Comparison of ENCODE assay signal across 8 cellular contexts in genomic region chr2:24792542-24792873, GRCh38. TPM values are rescaled to one million over a fixed set of nuclear protein-coding genes. Genes with fewer than 3 reads are reported as not detected.
DNase-seq lines count a peak whose midpoint lies in the region; ATAC-seq, FAIRE-seq and TF ChIP-seq lines count a peak whose summit lies in the region.

No MANE protein-coding gene starts in this region.

- H3K9me3 ChIP-seq in left ventricle myocardium inferior (replicated peaks) (no peaks in the 10 kb centered on the region), GM12878 (replicated peaks; ENCODE audit: control insufficient read depth, insufficient read depth, low read length) (no peaks in the 10 kb centered on the region), mesenchymal stem cell (ENCODE audit: control insufficient read depth, low read length) (no peaks in the 10 kb centered on the region), aorta (ENCODE audit: control insufficient read depth, low read length) (no peaks in the 10 kb centered on the region)

- H3K4ac ChIP-seq in mesenchymal stem cell (ENCODE audit: low read depth in 1 of 2, low read length in 2 of 2), result peak overlapping the region in 1 of 2 experiments; percentile 99

- H3K4me3 ChIP-seq in left ventricle myocardium inferior (peak overlapping the region; percentile 79), GM12878 (peak overlapping the region; percentile 97), mesenchymal stem cell (ENCODE audit: insufficient read depth in 1 of 2, low read depth in 1 of 2, low read length in 2 of 2) (peak overlapping the region; percentile 89 to 96), aorta (ENCODE audit: low read length in 2 of 2) (peak overlapping the region; percentile 23 to 52)

- no peak for TF ChIP-seq POLR2A in GM12878 (IDR thresholded peaks at IDR 0.05; ENCODE audit: low read depth, low read length)

- in situ Hi-C loops in GM12878 (cut with MboI), result no loop called here

- no peak overlapping the region for H2AK5ac ChIP-seq in mesenchymal stem cell (ENCODE audit: low read length, severe bottlenecking)

- no peak overlapping the region for H3K23ac ChIP-seq in mesenchymal stem cell (ENCODE audit: low read length in 2 of 2)

- H3K27ac ChIP-seq in left ventricle myocardium inferior (replicated peaks) (peak overlapping the region; percentile 99), GM12878 (ENCODE audit: control insufficient read depth, insufficient read depth) (peak overlapping the region; percentile 98), mesenchymal stem cell (ENCODE audit: low read length, poor library complexity, severe bottlenecking) (peak overlapping the region; percentile 93), aorta (ENCODE audit: low read depth in 1 of 2, low read length in 2 of 2) (peak overlapping the region in 1 of 2 donors; percentile 35)

- POLR2A ChIA-PET in GM12878 (lab: Charles Lee), result interaction anchor here (0.9 to 1.5 kb wide), 7 partner anchors 13 to 570 kb away, joined by 3 to 6 read pairs (median 3); no protein-coding TSS in a partner anchor

- peak overlapping the region; percentile 81 for H3K4me2 ChIP-seq in GM12878 (ENCODE audit: control insufficient read depth, insufficient read depth)
- H3K4me2 ChIP-seq in mesenchymal stem cell (ENCODE audit: low read length, poor library complexity, severe bottlenecking), result peak overlapping the region; percentile 69

- peaks cover 6% of the 10 kb centered on the region for H3K36me3 ChIP-seq in left ventricle myocardium inferior
- 0 out of 4 replicates have a peak, but pooled peaks cover 0 to 3% of the 10 kb centered on the region in 2 experiments for H3K36me3 ChIP-seq in GM12878 (ENCODE audit: control insufficient read depth in 2 of 2, insufficient read depth in 2 of 2, low read length in 1 of 2)
- peaks cover 16 to 18% of the 10 kb centered on the region in 2 experiments for H3K36me3 ChIP-seq in mesenchymal stem cell (ENCODE audit: control insufficient read depth in 1 of 2, insufficient read depth in 2 of 2, low read depth in 1 of 2, low read length in 2 of 2)
- H3K36me3 ChIP-seq in aorta (ENCODE audit: control insufficient read depth in 1 of 2, insufficient read depth in 2 of 2, low read length in 1 of 2), result no peaks in the 10 kb centered on the region

- ATAC-seq in Right ventricle myocardium inferior (no peak), GM12878 (no peak), aorta (ENCODE audit: low FRiP score) (no peak)

- peak overlapping the region; percentile 6 for H2BK120ac ChIP-seq in mesenchymal stem cell (ENCODE audit: low read depth, low read length)

- TF ChIP-seq RAD21 in GM12878 (IDR thresholded peaks at IDR 0.05; ENCODE audit: insufficient read depth, low read depth, low read length), result 0 out of 2 replicates have a peak, but pooled peaks have one; percentile 6

- peak overlapping the region; percentile 96 for H2AFZ ChIP-seq in GM12878 (ENCODE audit: control insufficient read depth, low read depth, low read length)
- H2AFZ ChIP-seq in mesenchymal stem cell (ENCODE audit: low read depth, low read length), result peak overlapping the region; percentile 29

- BruUV-seq in GM12878 (replicated peaks; lab: Mats Ljungman, UMichigan), result TSS peak; percentile 92

- RAD21 ChIA-PET in GM12878 (lab: Charles Lee; ENCODE audit: unreplicated experiment), result interaction anchor here (0.7 to 3.4 kb wide), 9 partner anchors 9 to 380 kb away, joined by 3 to 24 read pairs (median 4); no protein-coding TSS in a partner anchor

- no peak overlapping the region for H4K8ac ChIP-seq in mesenchymal stem cell (ENCODE audit: low read length)

- SMC1A ChIA-PET in GM12878 (lab: Charles Lee; ENCODE audit: uncharacterized antibody, unreplicated experiment), result interaction anchor here (0.7 to 2.3 kb wide), 12 partner anchors 9 to 403 kb away, joined by 3 to 6 read pairs (median 4); no protein-coding TSS in a partner anchor

- H3K14ac ChIP-seq in mesenchymal stem cell (ENCODE audit: low read length in 2 of 2), result no peak overlapping the region

- no peak for TF ChIP-seq EP300 in GM12878 (IDR thresholded peaks at IDR 0.05; ENCODE audit: borderline replicate concordance in 1 of 2, control insufficient read depth in 1 of 2, low read depth in 2 of 2, low read length in 2 of 2)

- no peak overlapping the region for H4K91ac ChIP-seq in mesenchymal stem cell (ENCODE audit: low read length)

- intact Hi-C loops in left ventricle myocardium inferior (cut with micrococcal nuclease), result no loop called here
- intact Hi-C loops in Right ventricle myocardium inferior (cut with DNase I), result loop anchor here (5.0 kb wide), 1 partner anchor 35 kb away; no protein-coding TSS in a partner anchor
- intact Hi-C loops in GM12878 (cut with micrococcal nuclease; ENCODE audit: unreplicated experiment), result loop anchor here (2.0 to 10.0 kb wide), 2 partner anchors 34 to 298 kb away; partner anchors contain the start of gene NCOA1
- intact Hi-C loops in aorta (cut with DNase I), result loop anchor here in 1 of 2 donors (5.0 kb wide), 1 partner anchor 300 kb away; the partner anchor contains the start of gene NCOA1
- intact Hi-C loops in head of caudate nucleus (cut with DNase I), result loop anchor here (2.0 kb wide), 1 partner anchor 302 kb away; the partner anchor contains the start of gene NCOA1

- no peak overlapping the region for H2BK15ac ChIP-seq in mesenchymal stem cell (ENCODE audit: low read depth, poor library complexity, severe bottlenecking)

- TF ChIP-seq CTCF in left ventricle myocardium inferior (IDR thresholded peaks at IDR 0.05; ENCODE audit: borderline replicate concordance) (no peak), GM12878 (IDR thresholded peaks at IDR 0.05 in 2 of 3, conservative IDR thresholded peaks at IDR 0.05 in 1 of 3; ENCODE audit: control insufficient read depth in 2 of 3, extremely low read depth in 1 of 3, insufficient read depth in 1 of 3, low read depth in 3 of 3, low read length in 3 of 3) (no peak)

- H3K79me1 ChIP-seq in mesenchymal stem cell (replicated peaks; ENCODE audit: low read length, poor library complexity, severe bottlenecking), result peaks cover 8% of the 10 kb centered on the region

- H4K20me1 ChIP-seq in GM12878 (ENCODE audit: control insufficient read depth, insufficient read depth), result no peaks in the 10 kb centered on the region

- H3K9ac ChIP-seq in GM12878 (ENCODE audit: control insufficient read depth, insufficient read depth, low read length) (peak overlapping the region; percentile 93), mesenchymal stem cell (ENCODE audit: low read length) (peak overlapping the region; percentile 96)

- no peak overlapping the region for H2BK5ac ChIP-seq in mesenchymal stem cell (ENCODE audit: low read depth, low read length, poor library complexity, severe bottlenecking)

- peak overlapping the region; percentile 46 to 81 for H3K18ac ChIP-seq in mesenchymal stem cell (ENCODE audit: low read depth in 1 of 2, low read length in 2 of 2)

- FAIRE-seq in GM12878 (lab: Jason Lieb, UNC), result no peak

- no peak overlapping the region for H2BK12ac ChIP-seq in mesenchymal stem cell (ENCODE audit: low read length in 2 of 2)

- peaks cover 46% of the 10 kb centered on the region for H3K79me2 ChIP-seq in GM12878 (ENCODE audit: control insufficient read depth, insufficient read depth, low read length)

- H3K27me3 ChIP-seq in left ventricle myocardium inferior (ENCODE audit: low read depth) (no peaks in the 10 kb centered on the region), GM12878 (replicated peaks in 1 of 2; ENCODE audit: control insufficient read depth in 2 of 2, insufficient read depth in 2 of 2, low read length in 1 of 2) (no peaks in the 10 kb centered on the region), mesenchymal stem cell (ENCODE audit: control insufficient read depth in 1 of 2, insufficient read depth in 1 of 2, low read length in 2 of 2) (no peaks in the 10 kb centered on the region), aorta (ENCODE audit: control insufficient read depth in 1 of 2, insufficient read depth in 2 of 2, low read length in 1 of 2) (no peaks in the 10 kb centered on the region)

- DNase-seq in left ventricle myocardium inferior (no peak), Right ventricle myocardium inferior (ENCODE audit: missing footprints) (no peak), GM12878 (ENCODE audit: low read depth, low spot score) (no peak), mesenchymal stem cell (no peak), aorta (no peak), cerebellar nuclear complex (lab: John Stamatoyannopoulos, UW) (no peak), head of caudate nucleus (no peak), NCI-H82 (lab: John Stamatoyannopoulos, UW) (no peak)

- CTCF ChIA-PET in GM12878 (lab: Yijun Ruan, JAX), result interaction anchor here (0.7 to 3.1 kb wide), 10 partner anchors 13 to 851 kb away, joined by 3 to 18 read pairs (median 4); no protein-coding TSS in a partner anchor

- peaks cover 22% of the 10 kb centered on the region for H3K4me1 ChIP-seq in left ventricle myocardium inferior
- peaks cover 6% of the 10 kb centered on the region for H3K4me1 ChIP-seq in GM12878 (ENCODE audit: control insufficient read depth, insufficient read depth, low read length)
- peaks cover 2% of the 10 kb centered on the region for H3K4me1 ChIP-seq in mesenchymal stem cell (ENCODE audit: control insufficient read depth, insufficient read depth, low read depth, low read length)
- H3K4me1 ChIP-seq in aorta (ENCODE audit: control insufficient read depth in 1 of 2, insufficient read depth in 2 of 2, low read length in 2 of 2), result no peaks in the 10 kb centered on the region

- 0% methylated on average over 6 of the region's 6 CpGs for WGBS in GM12878 (ENCODE audit: insufficient coverage, insufficient replicate concordance, low lambda C conversion rate, missing lambda C conversion rate)
- 0% methylated on average over 5 of the region's 6 CpGs for WGBS in mesenchymal stem cell
- WGBS in aorta, 2 donors, result 2 to 3% methylated on average over 6 of the region's 6 CpGs

RNA-seq across cellular contexts. Expression of gene PTRHD1, which starts 0.7 kb away (rescaled TPM):
- total RNA-seq in left ventricle myocardium inferior, result 24.3 TPM
- total RNA-seq in Right ventricle myocardium inferior, result 33.4 TPM
- total RNA-seq in GM12878 (2013; cell fraction: nucleolus; rRNA removed), result 3.0 and 3.3 TPM in 2 replicates
- 41.3 and 46.1 TPM in 2 replicates for total RNA-seq in GM12878 (2014; rRNA removed)
- total RNA-seq in GM12878 (2014; rRNA removed; fragmentation: Illumina TruSeq; extraction: Trizol), result 28.1 and 30.4 TPM in 2 replicates
- 36.6 and 39.0 TPM in 2 replicates for total RNA-seq in GM12878 (2021)
- polyA plus RNA-seq in GM12878 (2011; ENCODE audit: low read depth), result 45.7 TPM
- 59.3 and 62.3 TPM in 2 replicates for polyA plus RNA-seq in GM12878 (2011; rRNA removed)
- polyA plus RNA-seq in GM12878 (2011; cell fraction: cytosol; rRNA removed), result 62.4 and 64.8 TPM in 2 replicates
- 21.7 and 25.7 TPM in 2 replicates for polyA plus RNA-seq in GM12878 (2011; cell fraction: nucleus; rRNA removed)
- polyA plus RNA-seq in GM12878 (2012), result 59.1 and 91.0 TPM in 2 replicates
- polyA plus RNA-seq in GM12878 (2014; fragmentation: Illumina TruSeq; extraction: Trizol), result 8.2 and 15.9 TPM in 2 replicates
- 10 to 100 TPM; 30.6 to 43.9 TPM for polyA plus RNA-seq in GM12878 (2014; fragmentation: Nextera tagmentation; extraction: Ambion mirVana)
- 54.6 and 64.2 TPM in 2 replicates for polyA plus RNA-seq in GM12878 (2014; rRNA removed)
- polyA plus RNA-seq in GM12878 (2016; fragmentation: Nextera tagmentation; extraction: Ambion mirVana), result 10 to 100 TPM; 50.0 to 52.2 TPM
- polyA minus RNA-seq in GM12878 (2011; rRNA and poly(A)+ RNA removed), result 14.5 and 15.7 TPM in 2 replicates
- 8.3 and 9.9 TPM in 2 replicates for polyA minus RNA-seq in GM12878 (2011; cell fraction: cytosol; rRNA and poly(A)+ RNA removed)
- polyA minus RNA-seq in GM12878 (2011; cell fraction: nucleus; rRNA and poly(A)+ RNA removed), result 3.7 and 7.2 TPM in 2 replicates
- polyA plus RNA-seq in mesenchymal stem cell (2013, experiment 1 of 2), result 66.3 TPM
- 75.4 TPM for polyA plus RNA-seq in mesenchymal stem cell (2013, experiment 2 of 2)
- total RNA-seq in aorta, result 10 to 100 TPM in 1 of 2 donors, 1 to 10 TPM in 1; 8.5 to 16.9 TPM
- polyA plus RNA-seq in aorta, result 10 to 100 TPM; 17.7 to 19.2 TPM

RNA-seq across cellular contexts. Expression of gene CENPO, which starts 0.7 kb away (rescaled TPM):
- total RNA-seq in left ventricle myocardium inferior (2.2 TPM), Right ventricle myocardium inferior (3.0 TPM), GM12878 (2014; rRNA removed) (28.2 and 31.7 TPM in 2 replicates), GM12878 (2014; rRNA removed; fragmentation: Illumina TruSeq; extraction: Trizol) (22.1 and 22.2 TPM in 2 replicates), GM12878 (2021) (25.5 and 31.1 TPM in 2 replicates), aorta (1 to 10 TPM; 3.6 to 4.0 TPM)
- 46.1 and 46.2 TPM in 2 replicates for total RNA-seq in GM12878 (2013; cell fraction: nucleolus; rRNA removed)
- polyA plus RNA-seq in GM12878 (2011; ENCODE audit: low read depth), result 15.8 TPM
- polyA plus RNA-seq in GM12878 (2011; rRNA removed) (34.4 and 37.0 TPM in 2 replicates), GM12878 (2014; fragmentation: Illumina TruSeq; extraction: Trizol) (32.3 and 37.6 TPM in 2 replicates), GM12878 (2014; fragmentation: Nextera tagmentation; extraction: Ambion mirVana) (10 to 100 TPM; 18.7 to 23.1 TPM), GM12878 (2014; rRNA removed) (26.9 and 35.1 TPM in 2 replicates), GM12878 (2016; fragmentation: Nextera tagmentation; extraction: Ambion mirVana) (10 to 100 TPM; 32.0 to 34.7 TPM), aorta (1 to 10 TPM; 2.0 to 2.3 TPM)
- polyA plus RNA-seq in GM12878 (2011; cell fraction: cytosol; rRNA removed), result 23.8 and 29.6 TPM in 2 replicates
- polyA plus RNA-seq in GM12878 (2011; cell fraction: nucleus; rRNA removed), result 61.0 and 61.3 TPM in 2 replicates
- 18.2 and 20.6 TPM in 2 replicates for polyA plus RNA-seq in GM12878 (2012)
- polyA minus RNA-seq in GM12878 (2011; rRNA and poly(A)+ RNA removed), result 37.5 and 37.6 TPM in 2 replicates
- 9.1 and 16.5 TPM in 2 replicates for polyA minus RNA-seq in GM12878 (2011; cell fraction: cytosol; rRNA and poly(A)+ RNA removed)
- polyA minus RNA-seq in GM12878 (2011; cell fraction: nucleus; rRNA and poly(A)+ RNA removed), result 26.1 and 41.1 TPM in 2 replicates
- 9.8 TPM for polyA plus RNA-seq in mesenchymal stem cell (2013, experiment 1 of 2)
- polyA plus RNA-seq in mesenchymal stem cell (2013, experiment 2 of 2), result 10.4 TPM

Comparison
In these comparisons a context has a peak if more than half of its experiments do, and no peak if none do; other contexts are left out.
1. H3K4me3 ChIP-seq: peak in every context shown above with its lines; median percentile 97 in GM12878; 92 in mesenchymal stem cell; 79 in left ventricle myocardium inferior; 38 in aorta.